Comparison of ENCODE assay signal across 18 cellular contexts in the genomic region with DNA sequence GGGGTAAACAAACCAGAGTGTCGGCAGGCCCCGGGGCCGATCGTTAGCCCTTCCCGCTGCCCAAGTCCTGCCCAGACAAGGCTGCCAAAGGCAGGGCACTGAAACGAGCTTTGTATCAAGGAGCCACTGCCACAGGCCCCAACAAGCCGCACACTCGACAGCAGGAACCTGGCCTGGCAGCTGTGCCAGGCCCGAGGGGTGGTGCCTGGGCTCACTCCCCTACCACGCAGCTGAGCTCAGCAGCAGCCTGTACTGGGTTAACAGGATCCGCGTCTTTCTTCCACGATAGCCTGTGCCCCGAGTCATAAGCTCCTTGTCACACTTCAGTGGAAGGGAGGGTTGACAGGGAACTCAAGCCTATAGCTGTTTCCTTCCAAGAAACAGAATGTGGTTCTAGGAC.
A peak's percentile ranks its signal among the peaks of the same experiment; 100 is the strongest.
DNase-seq lines count a peak whose midpoint lies in the region; ATAC-seq and TF ChIP-seq lines count a peak whose summit lies in the region.
"Had no signal": no experiment of that assay in that cellular context is flagged by ENCODE, and none has a peak within 500 bp of the region (broad histone marks: within the 10 kb centered on the region; RNA-seq: fewer than 3 reads in every experiment).

No MANE protein-coding gene starts in this region.

- H3K27me3 ChIP-seq in esophagus squamous epithelium = no peaks in the 10 kb centered on the region
- H3K27me3 ChIP-seq: body of pancreas, right atrium auricular region had no signal

- no peak overlapping the region for H3K4me3 Mint-ChIP-seq in type B pancreatic cell
- no peak overlapping the region for H3K4me3 Mint-ChIP-seq in activated naive CD4-positive, alpha-beta T cell treated with anti-CD3 and anti-CD28 coated beads, Interleukin-2, amount 10 ng/mL, durations not matched to agents 7 days and 5 days
- H3K4me3 Mint-ChIP-seq: activated CD4-positive, alpha-beta T cell treated with anti-CD3 and anti-CD28 coated beads for 36 hours; activated naive CD8-positive, alpha-beta T cell treated with anti-CD3 and anti-CD28 coated beads, Interleukin-2, amount 10 ng/mL, durations not matched to agents 7 days and 5 days; activated T-helper 17 cell treated with anti-CD3 and anti-CD28 coated beads, Interleukin-2, amount 50 U/mL, for 72 hours had no signal

- POLR2A ChIA-PET in RWPE1 (lab: Yijun Ruan, JAX; ENCODE audit: low non-redundant PET) = interaction anchor here (1.0 kb wide), 1 partner anchor 23 kb away, joined by 4 read pairs; no protein-coding TSS in a partner anchor

- H3K4me1 ChIP-seq in esophagus squamous epithelium = peaks cover 45 to 93% (median 50%) of the 10 kb centered on the region in 3 donors
- H3K4me1 ChIP-seq: Caco-2 had no signal

- 44 to 61% methylated on average over 12 to 13 of the region's 14 CpGs for WGBS in esophagus squamous epithelium, 2 donors

- peak overlapping the region; percentile 4 for H3K27ac Mint-ChIP-seq in type B pancreatic cell
- H3K27ac Mint-ChIP-seq in activated naive CD4-positive, alpha-beta T cell treated with anti-CD3 and anti-CD28 coated beads, Interleukin-2, amount 10 ng/mL, durations not matched to agents 7 days and 5 days = no peak overlapping the region
- H3K27ac Mint-ChIP-seq: activated naive CD8-positive, alpha-beta T cell treated with anti-CD3 and anti-CD28 coated beads, Interleukin-2, amount 10 ng/mL, durations not matched to agents 7 days and 5 days; activated T-helper 17 cell treated with anti-CD3 and anti-CD28 coated beads, Interleukin-2, amount 50 U/mL, for 72 hours had no signal

- peak overlapping the region; percentile 40 to 60 (median 52) for H3K4me3 ChIP-seq in esophagus squamous epithelium
- H3K4me3 ChIP-seq: body of pancreas, right atrium auricular region, thoracic aorta had no signal

- TF ChIP-seq POLR2A in esophagus squamous epithelium (IDR thresholded peaks at IDR 0.05) = peak in 2 of 4 donors; percentile 22 to 65

- intact Hi-C loops in esophagus squamous epithelium (cut with DNase I) = no loop called here

- H3K36me3 Mint-ChIP-seq in type B pancreatic cell = peaks cover 5% of the 10 kb centered on the region
- H3K36me3 Mint-ChIP-seq in activated naive CD4-positive, alpha-beta T cell treated with anti-CD3 and anti-CD28 coated beads, Interleukin-2, amount 10 ng/mL, durations not matched to agents 7 days and 5 days = peaks cover 41% of the 10 kb centered on the region

- H3K9me3 ChIP-seq in esophagus squamous epithelium = no peaks in the 10 kb centered on the region
- H3K9me3 ChIP-seq: body of pancreas, Caco-2, right atrium auricular region, thoracic aorta had no signal

- peak; percentile 19 for DNase-seq in DMS153 (lab: John Stamatoyannopoulos, UW)
- DNase-seq in DMS153 treated with DMSO at 0.1 percent for 48 hours (lab: John Stamatoyannopoulos, UW; ENCODE audit: unreplicated experiment) = no peak
- DNase-seq in RWPE1 (ENCODE audit: low spot score) = no peak
- DNase-seq in esophagus squamous epithelium (lab: John Stamatoyannopoulos, UW) = no peak
- DNase-seq in type B pancreatic cell (ENCODE audit: extremely low spot score, unreplicated experiment) = no peak
- DNase-seq in superior temporal gyrus (ENCODE audit: extremely low spot score) = no peak
- DNase-seq in activated naive CD4-positive, alpha-beta T cell treated with anti-CD3 and anti-CD28 coated beads, Interleukin-2, amount 10 ng/mL, durations not matched to agents 7 days and 5 days = no peak
- DNase-seq: 8988T; activated CD4-positive, alpha-beta T cell treated with anti-CD3 and anti-CD28 coated beads for 36 hours; activated naive CD8-positive, alpha-beta T cell treated with anti-CD3 and anti-CD28 coated beads, Interleukin-2, amount 10 ng/mL, durations not matched to agents 7 days and 5 days; body of pancreas; Caco-2; NCI-H1436 treated with DMSO at 0.1 percent for 48 hours; SW 1271 had no signal

- H3K27me3 Mint-ChIP-seq in type B pancreatic cell = no peaks in the 10 kb centered on the region
- no peaks in the 10 kb centered on the region for H3K27me3 Mint-ChIP-seq in activated naive CD4-positive, alpha-beta T cell treated with anti-CD3 and anti-CD28 coated beads, Interleukin-2, amount 10 ng/mL, durations not matched to agents 7 days and 5 days
- H3K27me3 Mint-ChIP-seq: activated CD4-positive, alpha-beta T cell treated with anti-CD3 and anti-CD28 coated beads for 36 hours; activated naive CD8-positive, alpha-beta T cell treated with anti-CD3 and anti-CD28 coated beads, Interleukin-2, amount 10 ng/mL, durations not matched to agents 7 days and 5 days; activated T-helper 17 cell treated with anti-CD3 and anti-CD28 coated beads, Interleukin-2, amount 50 U/mL, for 72 hours had no signal

- CTCF ChIA-PET in RWPE1 (lab: Yijun Ruan, JAX) = interaction anchor here (0.7 to 0.9 kb wide), 3 partner anchors 12 to 56 kb away, joined by 3 read pairs; no protein-coding TSS in a partner anchor
- CTCF ChIA-PET in activated naive CD4-positive, alpha-beta T cell treated with anti-CD3 and anti-CD28 coated beads, Interleukin-2, amount 10 ng/mL, durations not matched to agents 7 days and 5 days (lab: Charles Lee) = no interaction called here

- no peak for ATAC-seq in GM19324 (IDR thresholded peaks at IDR 0.05; ENCODE audit: low FRiP score, unreplicated experiment)
- ATAC-seq: activated CD4-positive, alpha-beta T cell treated with anti-CD3 and anti-CD28 coated beads for 36 hours; activated T-helper 17 cell treated with anti-CD3 and anti-CD28 coated beads, Interleukin-2, amount 50 U/mL, for 72 hours; body of pancreas had no signal

- peaks cover 0 to 50% (median 6%) of the 10 kb centered on the region in 3 donors for H3K36me3 ChIP-seq in esophagus squamous epithelium

- peak overlapping the region; percentile 95 for H3K27ac ChIP-seq in RWPE1
- H3K27ac ChIP-seq in esophagus squamous epithelium = peak overlapping the region; percentile 88 to 94 (median 90)

- no peaks in the 10 kb centered on the region for H3K4me1 Mint-ChIP-seq in type B pancreatic cell (ENCODE audit: unreplicated experiment)
- H3K4me1 Mint-ChIP-seq in activated naive CD4-positive, alpha-beta T cell treated with anti-CD3 and anti-CD28 coated beads, Interleukin-2, amount 10 ng/mL, durations not matched to agents 7 days and 5 days = peaks cover 30% of the 10 kb centered on the region
- H3K4me1 Mint-ChIP-seq: activated T-helper 17 cell treated with anti-CD3 and anti-CD28 coated beads, Interleukin-2, amount 50 U/mL, for 72 hours had no signal

- H3K9me3 Mint-ChIP-seq in type B pancreatic cell = no peaks in the 10 kb centered on the region
- no peaks in the 10 kb centered on the region for H3K9me3 Mint-ChIP-seq in activated naive CD4-positive, alpha-beta T cell treated with anti-CD3 and anti-CD28 coated beads, Interleukin-2, amount 10 ng/mL, durations not matched to agents 7 days and 5 days
- H3K9me3 Mint-ChIP-seq: activated naive CD8-positive, alpha-beta T cell treated with anti-CD3 and anti-CD28 coated beads, Interleukin-2, amount 10 ng/mL, durations not matched to agents 7 days and 5 days; activated T-helper 17 cell treated with anti-CD3 and anti-CD28 coated beads, Interleukin-2, amount 50 U/mL, for 72 hours had no signal

- TF ChIP-seq CTCF in RWPE1 (conservative IDR thresholded peaks at IDR 0.05; ENCODE audit: low read depth) = no peak
- TF ChIP-seq CTCF in esophagus squamous epithelium (IDR thresholded peaks at IDR 0.05) = no peak
- TF ChIP-seq CTCF in type B pancreatic cell (conservative IDR thresholded peaks at IDR 0.05) = no peak
